ENCODE assay signal across 24 cellular contexts in the genomic region with DNA sequence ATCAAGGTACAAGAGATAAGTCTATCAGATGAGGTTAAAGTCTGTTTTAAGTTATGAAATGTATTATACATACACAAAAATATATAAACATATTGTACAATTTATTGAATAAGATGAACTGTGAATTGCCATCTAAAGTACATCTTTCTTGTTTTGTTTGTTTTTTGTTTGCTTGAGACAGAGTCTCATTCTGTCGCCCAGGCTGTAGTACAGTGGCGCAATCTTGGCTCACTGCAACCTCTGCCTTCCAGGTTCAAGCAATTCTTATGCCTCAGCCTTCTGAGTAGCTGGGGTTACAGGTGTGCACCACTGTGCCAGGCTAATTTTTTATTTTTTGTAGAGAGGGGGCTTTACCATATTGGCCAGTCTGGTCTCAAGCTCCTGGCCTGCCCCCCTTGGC. TPM values are rescaled to one million over a fixed set of nuclear protein-coding genes. Genes with fewer than 3 reads are reported as not detected.
DNase-seq lines count a peak whose midpoint lies in the region; ATAC-seq, FAIRE-seq and TF ChIP-seq lines count a peak whose summit lies in the region.
"Had no signal": no experiment of that assay in that cellular context is flagged by ENCODE, and none has a peak within 500 bp of the region (broad histone marks: within the 10 kb centered on the region; RNA-seq: fewer than 3 reads in every experiment).

No MANE protein-coding gene starts in this region.

- no peaks in the 10 kb centered on the region for H4K20me1 ChIP-seq in smooth muscle cell (ENCODE audit: low read depth)
- H4K20me1 ChIP-seq: BLaER1 had no signal

- no peak overlapping the region for H3K4me2 ChIP-seq in smooth muscle cell
- H3K4me2 ChIP-seq: BLaER1 had no signal

- no peak for FAIRE-seq in small intestine (lab: Jason Lieb, UNC)
- FAIRE-seq: A204.1, D721Med, G401.6, GM12891, GM19239 had no signal

- H3K36me3 ChIP-seq in right lobe of liver (no peaks in the 10 kb centered on the region), small intestine (ENCODE audit: control insufficient read depth in 2 of 2, insufficient read depth in 2 of 2, low read length in 2 of 2) (no peaks in the 10 kb centered on the region), smooth muscle cell (ENCODE audit: low read depth) (no peaks in the 10 kb centered on the region)
- H3K36me3 ChIP-seq: BE2C, BLaER1 had no signal

- peak overlapping the region in 2 of 3 donors; percentile 11 to 12 for H3K4me3 ChIP-seq in right lobe of liver
- H3K4me3 ChIP-seq in small intestine (ENCODE audit: low read depth in 1 of 2, low read length in 2 of 2), result no peak overlapping the region
- H3K4me3 ChIP-seq in smooth muscle cell, result no peak overlapping the region
- H3K4me3 ChIP-seq: BLaER1 had no signal

- H3K27ac ChIP-seq in right lobe of liver (peak overlapping the region in 2 of 3 donors; percentile 56 to 73), small intestine (ENCODE audit: low read depth in 1 of 2, low read length in 1 of 2) (no peak overlapping the region), smooth muscle cell (ENCODE audit: low read depth) (no peak overlapping the region)
- H3K27ac ChIP-seq: BLaER1 had no signal

- POLR2A ChIA-PET in activated CD4-positive, alpha-beta T cell treated with anti-CD3 and anti-CD28 coated beads for 36 hours (lab: Charles Lee), result no interaction called here

- H3F3A ChIP-seq in smooth muscle cell (ENCODE audit: low read depth), result no peaks in the 10 kb centered on the region

- H3K27me3 ChIP-seq in right lobe of liver, result no peaks in the 10 kb centered on the region
- no peaks in the 10 kb centered on the region for H3K27me3 ChIP-seq in small intestine (ENCODE audit: control insufficient read depth in 2 of 2, insufficient read depth in 2 of 2, low read length in 2 of 2)
- H3K27me3 ChIP-seq in smooth muscle cell (ENCODE audit: low read depth), result no peaks in the 10 kb centered on the region
- H3K27me3 ChIP-seq: BE2C, BLaER1 had no signal

- H3K4me1 ChIP-seq in right lobe of liver (peaks cover 0 to 22% (median 5%) of the 10 kb centered on the region in 4 donors), small intestine (ENCODE audit: control insufficient read depth in 2 of 2, insufficient read depth in 1 of 2, low read depth in 1 of 2, low read length in 1 of 2) (no peaks in the 10 kb centered on the region), smooth muscle cell (ENCODE audit: low read depth) (no peaks in the 10 kb centered on the region)
- H3K4me1 ChIP-seq: BE2C, BLaER1 had no signal

- H3K9me3 ChIP-seq in right lobe of liver (no peaks in the 10 kb centered on the region), small intestine (ENCODE audit: control insufficient read depth, low read depth) (no peaks in the 10 kb centered on the region), smooth muscle cell (replicated peaks; ENCODE audit: low read depth) (no peaks in the 10 kb centered on the region)
- H3K9me3 ChIP-seq: BE2C, BLaER1, Caco-2 had no signal

- no peak for TF ChIP-seq POLR2A in right lobe of liver (IDR thresholded peaks at IDR 0.05)

- CTCF ChIA-PET in activated CD4-positive, alpha-beta T cell treated with anti-CD3 and anti-CD28 coated beads for 36 hours (lab: Charles Lee), result no interaction called here
- CTCF ChIA-PET in activated naive CD4-positive, alpha-beta T cell treated with anti-CD3 and anti-CD28 coated beads, Interleukin-2, amount 10 ng/mL, durations not matched to agents 7 days and 5 days (lab: Charles Lee), result no interaction called here

- no peaks in the 10 kb centered on the region for H3K27me3 Mint-ChIP-seq in dendritic cell treated with granulocyte-macrophage colony-stimulating factor and Interleukin-4, amounts not matched to agents 40 ng/mL and 50 ng/mL, for 4 days
- H3K27me3 Mint-ChIP-seq in activated CD4-positive, alpha-beta T cell treated with anti-CD3 and anti-CD28 coated beads for 36 hours, result peaks cover 2% of the 10 kb centered on the region
- H3K27me3 Mint-ChIP-seq in activated naive CD4-positive, alpha-beta T cell treated with anti-CD3 and anti-CD28 coated beads, Interleukin-2, amount 10 ng/mL, durations not matched to agents 7 days and 5 days, result peaks cover 24% of the 10 kb centered on the region

- H3K4me1 Mint-ChIP-seq in dendritic cell treated with granulocyte-macrophage colony-stimulating factor and Interleukin-4, amounts not matched to agents 40 ng/mL and 50 ng/mL, for 4 days (ENCODE audit: low read depth), result peaks cover 46% of the 10 kb centered on the region
- no peaks in the 10 kb centered on the region for H3K4me1 Mint-ChIP-seq in activated CD4-positive, alpha-beta T cell treated with anti-CD3 and anti-CD28 coated beads for 36 hours
- H3K4me1 Mint-ChIP-seq in activated naive CD4-positive, alpha-beta T cell treated with anti-CD3 and anti-CD28 coated beads, Interleukin-2, amount 10 ng/mL, durations not matched to agents 7 days and 5 days, result peaks cover 5% of the 10 kb centered on the region

- TF ChIP-seq CTCF in right lobe of liver (IDR thresholded peaks at IDR 0.05) (no peak), smooth muscle cell (IDR thresholded peaks at IDR 0.05; ENCODE audit: borderline replicate concordance, insufficient read depth, poor library complexity, severe bottlenecking) (no peak)

- no peak overlapping the region for H3K4me3 Mint-ChIP-seq in dendritic cell treated with granulocyte-macrophage colony-stimulating factor and Interleukin-4, amounts not matched to agents 40 ng/mL and 50 ng/mL, for 4 days
- H3K4me3 Mint-ChIP-seq in activated CD4-positive, alpha-beta T cell treated with anti-CD3 and anti-CD28 coated beads for 36 hours, result no peak overlapping the region
- H3K4me3 Mint-ChIP-seq in activated naive CD4-positive, alpha-beta T cell treated with anti-CD3 and anti-CD28 coated beads, Interleukin-2, amount 10 ng/mL, durations not matched to agents 7 days and 5 days, result no peak overlapping the region
- H3K4me3 Mint-ChIP-seq: CD4-positive, alpha-beta T cell; CD8-positive, alpha-beta T cell had no signal

- H3K9ac ChIP-seq in smooth muscle cell (ENCODE audit: low read depth), result no peak overlapping the region
- H3K9ac ChIP-seq: BLaER1 had no signal

- DNase-seq in left lobe of liver (ENCODE audit: low spot score) (no peak), right lobe of liver (no peak), small intestine (peak; percentile 43), HuH-7.5 (ENCODE audit: low spot score) (no peak), smooth muscle cell (lab: John Stamatoyannopoulos, UW; ENCODE audit: unreplicated experiment) (no peak)
- no peak for DNase-seq in activated CD4-positive, alpha-beta T cell treated with anti-CD3 and anti-CD28 coated beads for 36 hours
- no peak for DNase-seq in activated naive CD4-positive, alpha-beta T cell treated with anti-CD3 and anti-CD28 coated beads, Interleukin-2, amount 10 ng/mL, durations not matched to agents 7 days and 5 days
- DNase-seq: 8988T; ACHN; BE2C; C1 segment of cervical spinal cord; Caco-2; Calu3; CD4-positive, alpha-beta T cell; CD8-positive, alpha-beta T cell; DMS79 treated with DMSO at 0.1 percent for 48 hours; GF-D8 had no signal

- no peaks in the 10 kb centered on the region for H3K9me3 Mint-ChIP-seq in dendritic cell treated with granulocyte-macrophage colony-stimulating factor and Interleukin-4, amounts not matched to agents 40 ng/mL and 50 ng/mL, for 4 days
- no peaks in the 10 kb centered on the region for H3K9me3 Mint-ChIP-seq in activated CD4-positive, alpha-beta T cell treated with anti-CD3 and anti-CD28 coated beads for 36 hours (ENCODE audit: low read depth)
- H3K9me3 Mint-ChIP-seq in activated naive CD4-positive, alpha-beta T cell treated with anti-CD3 and anti-CD28 coated beads, Interleukin-2, amount 10 ng/mL, durations not matched to agents 7 days and 5 days, result peaks cover 3% of the 10 kb centered on the region
- H3K9me3 Mint-ChIP-seq: CD4-positive, alpha-beta T cell had no signal

- ATAC-seq in left lobe of liver, result peak; percentile 41
- peak; percentile 14 to 60 (median 41) for ATAC-seq in right lobe of liver
- ATAC-seq in activated CD4-positive, alpha-beta T cell treated with anti-CD3 and anti-CD28 coated beads for 36 hours, result no peak
- ATAC-seq: CD8-positive, alpha-beta T cell had no signal

- no peaks in the 10 kb centered on the region for H3K36me3 Mint-ChIP-seq in dendritic cell treated with granulocyte-macrophage colony-stimulating factor and Interleukin-4, amounts not matched to agents 40 ng/mL and 50 ng/mL, for 4 days (ENCODE audit: low read depth)
- no peaks in the 10 kb centered on the region for H3K36me3 Mint-ChIP-seq in activated CD4-positive, alpha-beta T cell treated with anti-CD3 and anti-CD28 coated beads for 36 hours (ENCODE audit: low read depth)
- H3K36me3 Mint-ChIP-seq in activated naive CD4-positive, alpha-beta T cell treated with anti-CD3 and anti-CD28 coated beads, Interleukin-2, amount 10 ng/mL, durations not matched to agents 7 days and 5 days, result no peaks in the 10 kb centered on the region
- H3K36me3 Mint-ChIP-seq: CD8-positive, alpha-beta T cell had no signal

- H3K79me2 ChIP-seq in smooth muscle cell (ENCODE audit: low read depth), result no peaks in the 10 kb centered on the region

- H2AFZ ChIP-seq in smooth muscle cell (ENCODE audit: low read depth), result no peak overlapping the region

- WGBS in right lobe of liver (ENCODE audit: insufficient coverage, low coverage, low lambda C conversion rate, missing lambda C conversion rate), result 50% methylated on average over 2 of the region's 2 CpGs
- 72 to 93% (median 73%) methylated on average over 2 of the region's 2 CpGs for WGBS in small intestine, 3 donors
- 89% methylated on average over 2 of the region's 2 CpGs for WGBS in smooth muscle cell (ENCODE audit: low lambda C conversion rate)

- H3K27ac Mint-ChIP-seq in dendritic cell treated with granulocyte-macrophage colony-stimulating factor and Interleukin-4, amounts not matched to agents 40 ng/mL and 50 ng/mL, for 4 days, result peak overlapping the region; percentile 78
- H3K27ac Mint-ChIP-seq in activated CD4-positive, alpha-beta T cell treated with anti-CD3 and anti-CD28 coated beads for 36 hours, result no peak overlapping the region
- H3K27ac Mint-ChIP-seq in activated naive CD4-positive, alpha-beta T cell treated with anti-CD3 and anti-CD28 coated beads, Interleukin-2, amount 10 ng/mL, durations not matched to agents 7 days and 5 days, result no peak overlapping the region
- H3K27ac Mint-ChIP-seq: CD4-positive, alpha-beta T cell; CD8-positive, alpha-beta T cell had no signal

- intact Hi-C loops in dendritic cell treated with granulocyte-macrophage colony-stimulating factor and Interleukin-4, amounts not matched to agents 40 ng/mL and 50 ng/mL, for 4 days (cut with micrococcal nuclease), result no loop called here
- intact Hi-C loops in right lobe of liver (cut with DNase I), result no loop called here
- intact Hi-C loops in activated CD4-positive, alpha-beta T cell treated with anti-CD3 and anti-CD28 coated beads for 36 hours (cut with DNase I, micrococcal nuclease), result no loop called here

RNA-seq across cellular contexts. Expression of a gene that starts 10.0 kb away (rescaled TPM):
- total RNA-seq in left lobe of liver (35.2 TPM), right lobe of liver (10 to 100 TPM; 30.5 to 45.9 (median 39.6) TPM), smooth muscle cell (62.7 and 76.4 TPM in 2 replicates)
- polyA plus RNA-seq in small intestine (10 to 100 TPM; 55.9 to 78.5 (median 57.5) TPM), smooth muscle cell (35.3 and 49.2 TPM in 2 replicates)
- total RNA-seq in activated CD4-positive, alpha-beta T cell treated with anti-CD3 and anti-CD28 coated beads for 36 hours, result 100 to 1,000 TPM; 105 to 122 TPM

Comparison
In these comparisons a context has a peak if more than half of its experiments do, and no peak if none do; other contexts are left out.
1. H3K27ac ChIP-seq: peak in right lobe of liver (2 of 3); none in small intestine (0 of 2) and smooth muscle cell (single experiment).
2. H3K4me3 ChIP-seq: peak in right lobe of liver (2 of 3); none in small intestine (0 of 2) and smooth muscle cell (single experiment).